In genomic region chr15:47933865-47934264, GRCh38 we compare ENCODE assay signal across 25 cellular contexts.
A peak's percentile ranks its signal among the peaks of the same experiment; 100 is the strongest.
DNase-seq lines count a peak whose midpoint lies in the region; ATAC-seq, FAIRE-seq and TF ChIP-seq lines count a peak whose summit lies in the region.
"Had no signal": no experiment of that assay in that cellular context is flagged by ENCODE, and none has a peak within 500 bp of the region (broad histone marks: within the 10 kb centered on the region; RNA-seq: fewer than 3 reads in every experiment).

No MANE protein-coding gene starts in this region.

- no peak for FAIRE-seq in A549 (lab: Jason Lieb, UNC)
- no peak for FAIRE-seq in K562 (lab: Jason Lieb, UNC)
- FAIRE-seq: A204.1, D721Med, GM12878, GM12892, GM18507 had no signal

- no peaks in the 10 kb centered on the region for H3K79me2 ChIP-seq in K562 (ENCODE audit: control insufficient read depth, insufficient read depth, low read length)

- H3K9me3 ChIP-seq in A549 (no peaks in the 10 kb centered on the region), IMR-90 (ENCODE audit: control insufficient read depth, insufficient read depth, low read length) (no peaks in the 10 kb centered on the region), K562 (replicated peaks; ENCODE audit: control insufficient read depth, insufficient read depth, low read depth, low read length) (no peaks in the 10 kb centered on the region)
- H3K9me3 ChIP-seq: BLaER1 treated with 17β-estradiol and CSF1 and Interleukin-3, amounts not matched to agents 10 nM and 100 nM; Caco-2 had no signal

- no peak overlapping the region for H3K27ac ChIP-seq in A549
- H3K27ac ChIP-seq in IMR-90 (ENCODE audit: insufficient read depth, low read length): no peak overlapping the region
- H3K27ac ChIP-seq in K562 (ENCODE audit: extremely low read depth, low read depth, low read length): no peak overlapping the region
- H3K27ac ChIP-seq: BLaER1 treated with 17β-estradiol and CSF1 and Interleukin-3, amounts not matched to agents 10 nM and 100 nM; C4-2B had no signal

- no peak overlapping the region for H3K9ac ChIP-seq in IMR-90 (ENCODE audit: low read depth, low read length)
- H3K9ac ChIP-seq in K562 (ENCODE audit: insufficient read depth in 1 of 2, low read depth in 2 of 2, low read length in 2 of 2): no peak overlapping the region
- H3K9ac ChIP-seq: BLaER1 treated with 17β-estradiol and CSF1 and Interleukin-3, amounts not matched to agents 10 nM and 100 nM had no signal

- intact Hi-C loops in IMR-90 (cut with micrococcal nuclease): no loop called here
- intact Hi-C loops in K562 (cut with micrococcal nuclease): no loop called here

- DNase-seq in A549 (ENCODE audit: low read depth in 1 of 2, low spot score in 1 of 2): no peak
- DNase-seq in IMR-90: no peak
- no peak for DNase-seq in K562 (ENCODE audit: extremely low read depth in 1 of 4, low spot score in 3 of 4)
- no peak for DNase-seq in DMS 273 treated with DMSO at 0.1 percent for 48 hours (lab: John Stamatoyannopoulos, UW)
- no peak for DNase-seq in activated CD4-positive, alpha-beta T cell treated with anti-CD3 and anti-CD28 coated beads, Interleukin-2, amount 50 U/mL, for 4 hours
- DNase-seq: 8988T; AML-193; Caco-2; Calu3; CD4-positive, alpha-beta T cell; CD8-positive, alpha-beta T cell; DMS153; DMS53; DMS79; DND-41; EL; GDM1 had no signal

- in situ Hi-C loops in IMR-90 (cut with MboI; ENCODE audit: low sequenced_read_pairs): no loop called here
- in situ Hi-C loops in K562 (cut with MboI): no loop called here

- H2AK9ac ChIP-seq in IMR-90 (replicated peaks; ENCODE audit: low read depth, low read length, poor library complexity): no peak overlapping the region

- H2AFZ ChIP-seq in IMR-90 (replicated peaks; ENCODE audit: low read length, poor library complexity): no peak overlapping the region
- H2AFZ ChIP-seq in K562 (ENCODE audit: low read depth, low read length): no peak overlapping the region

- H4K8ac ChIP-seq in IMR-90 (ENCODE audit: low read depth in 2 of 2, low read length in 2 of 2): no peak overlapping the region

- no peak overlapping the region for H4K91ac ChIP-seq in IMR-90 (ENCODE audit: insufficient read depth, low read depth, low read length)

- no peak overlapping the region for H2AK5ac ChIP-seq in IMR-90 (ENCODE audit: low read depth, low read length)

- H3K4me3 ChIP-seq in A549: no peak overlapping the region
- H3K4me3 ChIP-seq in IMR-90 (ENCODE audit: insufficient read depth, low read depth, low read length): no peak overlapping the region
- no peak overlapping the region for H3K4me3 ChIP-seq in K562
- H3K4me3 ChIP-seq: BLaER1 treated with 17β-estradiol and CSF1 and Interleukin-3, amounts not matched to agents 10 nM and 100 nM; GM12878 had no signal

- TF ChIP-seq CTCF in A549 (IDR thresholded peaks at IDR 0.05) (no peak), IMR-90 (conservative IDR thresholded peaks at IDR 0.05; ENCODE audit: low read depth, low read length) (no peak), K562 (IDR thresholded peaks at IDR 0.05 in 2 of 3, conservative IDR thresholded peaks at IDR 0.05 in 1 of 3; ENCODE audit: insufficient read depth in 2 of 3, low read depth in 1 of 3, low read length in 3 of 3) (no peak)

- BruUV-seq in IMR-90 (replicated peaks; lab: Mats Ljungman, UMichigan): no TSS peak
- no TSS peak for BruUV-seq in K562 (replicated peaks; lab: Mats Ljungman, UMichigan)

- H3K79me1 ChIP-seq in IMR-90 (ENCODE audit: low read depth in 1 of 2, low read length in 2 of 2): no peaks in the 10 kb centered on the region

- H2BK20ac ChIP-seq in IMR-90 (ENCODE audit: low read depth, low read length): no peak overlapping the region

- CTCF ChIA-PET in A549 (lab: Yijun Ruan, JAX): no interaction called here
- CTCF ChIA-PET in IMR-90 (lab: Yijun Ruan, JAX): no interaction called here
- CTCF ChIA-PET in K562 (lab: Yijun Ruan, JAX; ENCODE audit: low intra/inter-chr PET ratio): no interaction called here

- no peak for ATAC-seq in A549
- no peak for ATAC-seq in IMR-90 (ENCODE audit: low read depth)
- no peak for ATAC-seq in K562
- ATAC-seq in HG03571 (IDR thresholded peaks at IDR 0.05; ENCODE audit: unreplicated experiment): no peak
- ATAC-seq: CD8-positive, alpha-beta T cell; GM12878 had no signal

- H3K9me1 ChIP-seq in IMR-90 (ENCODE audit: insufficient read depth, low read length) (no peaks in the 10 kb centered on the region), K562 (ENCODE audit: control insufficient read depth, insufficient read depth, low read length) (no peaks in the 10 kb centered on the region)

- H3K4ac ChIP-seq in IMR-90 (ENCODE audit: low read depth, low read length): no peak overlapping the region

- H3K18ac ChIP-seq in IMR-90 (ENCODE audit: low read depth, low read length): no peak overlapping the region

- no peak overlapping the region for H2BK5ac ChIP-seq in IMR-90 (ENCODE audit: low read depth, low read length, poor library complexity, severe bottlenecking)

- POLR2A ChIA-PET in A549 (lab: Yijun Ruan, JAX): no interaction called here
- POLR2A ChIA-PET in IMR-90 (lab: Charles Lee; ENCODE audit: unreplicated experiment): no interaction called here
- POLR2A ChIA-PET in K562 (lab: Yijun Ruan, JAX): no interaction called here

- no peak overlapping the region for H3K23ac ChIP-seq in IMR-90 (ENCODE audit: low read depth, low read length)

- no peaks in the 10 kb centered on the region for H3K4me1 ChIP-seq in A549
- no peaks in the 10 kb centered on the region for H3K4me1 ChIP-seq in IMR-90 (ENCODE audit: control insufficient read depth, insufficient read depth, low read length)
- H3K4me1 ChIP-seq in K562 (replicated peaks in 1 of 2; ENCODE audit: control insufficient read depth in 2 of 2, insufficient read depth in 2 of 2, low read length in 2 of 2): no peaks in the 10 kb centered on the region
- H3K4me1 ChIP-seq: BLaER1 treated with 17β-estradiol and CSF1 and Interleukin-3, amounts not matched to agents 10 nM and 100 nM; Caco-2 had no signal

- no peak for TF ChIP-seq POLR2A in A549 (IDR thresholded peaks at IDR 0.05; ENCODE audit: low read length)
- TF ChIP-seq POLR2A in IMR-90 (IDR thresholded peaks at IDR 0.05; ENCODE audit: low read depth, low read length): no peak
- no peak for TF ChIP-seq POLR2A in K562 (conservative IDR thresholded peaks at IDR 0.05)

- dilution Hi-C loops in IMR-90 (cut with HindIII; ENCODE audit: low sequenced_read_pairs, unreplicated experiment): no loop called here

- no peak overlapping the region for H2BK120ac ChIP-seq in IMR-90 (ENCODE audit: low read depth, low read length)

- no peak overlapping the region for H3K14ac ChIP-seq in IMR-90 (replicated peaks; ENCODE audit: low read depth, low read length)

- H3K27me3 ChIP-seq in IMR-90 (ENCODE audit: control insufficient read depth, insufficient read depth, low read length): no peaks in the 10 kb centered on the region
- H3K27me3 ChIP-seq in K562 (ENCODE audit: control insufficient read depth in 2 of 2, insufficient read depth in 2 of 2, low read length in 2 of 2): no peaks in the 10 kb centered on the region
- H3K27me3 ChIP-seq: BLaER1 treated with 17β-estradiol and CSF1 and Interleukin-3, amounts not matched to agents 10 nM and 100 nM had no signal

- WGBS in A549 (ENCODE audit: missing lambda C conversion rate): 20% methylated on average over 3 of the region's 3 CpGs
- no CpG with 5 or more reads among the region's 3 CpGs for WGBS in IMR-90 (ENCODE audit: extremely low coverage in 2 of 2, insufficient read length in 1 of 2), 2 experiments
- 0% methylated on average over 3 of the region's 3 CpGs for WGBS in K562 (ENCODE audit: insufficient coverage, low coverage, missing lambda C conversion rate)

- no peak overlapping the region for H2BK15ac ChIP-seq in IMR-90 (ENCODE audit: low read depth, low read length)

- H3K4me2 ChIP-seq in A549: no peak overlapping the region
- H3K4me2 ChIP-seq in IMR-90 (ENCODE audit: low read depth, low read length): no peak overlapping the region
- no peak overlapping the region for H3K4me2 ChIP-seq in K562 (ENCODE audit: insufficient read depth, low read length)
- H3K4me2 ChIP-seq: BLaER1 treated with 17β-estradiol and CSF1 and Interleukin-3, amounts not matched to agents 10 nM and 100 nM had no signal

- H4K20me1 ChIP-seq in IMR-90 (ENCODE audit: insufficient read depth, low read length) (no peaks in the 10 kb centered on the region), K562 (replicated peaks; ENCODE audit: control insufficient read depth, insufficient read depth, low read length) (no peaks in the 10 kb centered on the region)
- H4K20me1 ChIP-seq: BLaER1 treated with 17β-estradiol and CSF1 and Interleukin-3, amounts not matched to agents 10 nM and 100 nM had no signal

- H3K56ac ChIP-seq in IMR-90 (ENCODE audit: extremely low read depth, insufficient read depth, low read length): no peak overlapping the region

- TF ChIP-seq RAD21 in A549 (conservative IDR thresholded peaks at IDR 0.05 in 1 of 2, IDR thresholded peaks at IDR 0.05 in 1 of 2) (no peak), IMR-90 (IDR thresholded peaks at IDR 0.05; ENCODE audit: low read length) (no peak), K562 (CRISPR knock-in tag; conservative IDR thresholded peaks at IDR 0.05 in 1 of 2, IDR thresholded peaks at IDR 0.05 in 1 of 2) (no peak)

- H3K36me3 ChIP-seq in IMR-90 (ENCODE audit: control insufficient read depth, insufficient read depth, low read length) (no peaks in the 10 kb centered on the region), K562 (ENCODE audit: control insufficient read depth, insufficient read depth, low read length) (no peaks in the 10 kb centered on the region)
- H3K36me3 ChIP-seq: BLaER1 treated with 17β-estradiol and CSF1 and Interleukin-3, amounts not matched to agents 10 nM and 100 nM had no signal

- no peak overlapping the region for H4K5ac ChIP-seq in IMR-90 (ENCODE audit: low read depth, low read length)

- TF ChIP-seq EP300 in A549 (IDR thresholded peaks at IDR 0.05) (no peak), K562 (IDR thresholded peaks at IDR 0.05; ENCODE audit: low read length) (no peak)

TF ChIP-seq in A549, 52 proteins besides CTCF, POLR2A, EP300 and RAD21 (continues in another document):
- TF ChIP-seq MAFK (IDR thresholded peaks at IDR 0.05; ENCODE audit: partially characterized antibody): peak; percentile 43

TF ChIP-seq in IMR-90, 13 proteins besides CTCF, POLR2A, EP300 and RAD21 (continues in another document):
- no peak for TF ChIP-seq FOS (IDR thresholded peaks at IDR 0.05; ENCODE audit: low read depth, low read length)
- no peak for TF ChIP-seq SMC3 (IDR thresholded peaks at IDR 0.05; ENCODE audit: low read depth, low read length)
- peak; percentile 44; the same call in 1 of the 2 replicates for TF ChIP-seq MAFK (IDR thresholded peaks at IDR 0.05; ENCODE audit: low read depth, low read length)
- TF ChIP-seq MXI1 (IDR thresholded peaks at IDR 0.05; ENCODE audit: borderline replicate concordance, low read depth, low read length): no peak
- TF ChIP-seq BHLHE40 (IDR thresholded peaks at IDR 0.05; ENCODE audit: low read depth, low read length): no peak

TF ChIP-seq in K562, 482 proteins besides CTCF, POLR2A, EP300 and RAD21 (continues in another document):
- peak; percentile 15; the same call in 1 of the 2 replicates for TF ChIP-seq MAFF (IDR thresholded peaks at IDR 0.05; ENCODE audit: low read length)
- 0 out of 2 replicates have a peak, but pooled peaks have one; percentile 8 for TF ChIP-seq MAFG (tag; conservative IDR thresholded peaks at IDR 0.05)

Comparison
In these comparisons a context has a peak if more than half of its experiments do, and no peak if none do; other contexts are left out.
1. Of the 35 proteins assayed by ChIP-seq in both K562 and A549: peak only in K562: none; only in A549: MAFK; in both: none; in neither: 34.